1 cellular context compared by ENCODE assay signal in the genomic region with DNA sequence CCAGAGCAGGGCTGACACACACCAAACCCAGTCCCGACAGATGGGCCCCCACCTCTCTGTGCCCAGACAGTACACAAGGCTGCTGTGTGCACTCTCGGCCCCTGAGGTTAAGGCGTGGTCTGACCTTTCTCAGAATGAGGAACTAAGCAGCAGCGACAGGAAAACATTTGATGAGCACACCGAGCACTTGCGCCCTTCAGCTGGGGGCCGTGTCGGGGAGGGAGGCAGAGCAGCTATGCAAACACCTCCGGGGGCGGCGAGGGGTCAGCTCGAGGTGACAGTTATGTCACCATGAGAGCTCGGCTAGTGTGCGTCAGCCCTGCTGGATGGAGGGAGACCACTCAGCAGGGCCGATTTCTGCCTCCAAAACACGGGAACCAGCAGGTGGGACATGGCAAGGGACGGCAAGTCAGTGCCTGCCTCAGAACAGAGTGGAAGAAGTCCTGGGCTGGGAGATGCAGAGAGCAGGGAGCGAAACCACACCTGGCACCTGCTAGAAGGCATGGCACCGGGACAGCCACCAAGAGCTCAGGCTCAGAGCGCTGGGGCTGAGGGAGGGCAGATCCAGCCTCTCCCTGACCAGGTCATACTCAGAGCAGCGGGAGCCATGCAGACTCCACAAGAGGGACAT.
TF ChIP-seq lines count a peak whose summit lies in the region.

No MANE protein-coding gene starts in this region.

TF ChIP-seq in HepG2, 621 proteins besides CTCF, POLR2A, EP300 and RAD21 (continued from another document and continues in another):
- no peak for TF ChIP-seq ZBTB8A (CRISPR knock-in tag; IDR thresholded peaks at IDR 0.05; ENCODE audit: borderline replicate concordance, low read depth)
- TF ChIP-seq MXI1 (IDR thresholded peaks at IDR 0.05; ENCODE audit: borderline replicate concordance, low read depth, low read length): peak; percentile 75; the same call in 2 of the 3 replicates
- TF ChIP-seq, protein P1, sequence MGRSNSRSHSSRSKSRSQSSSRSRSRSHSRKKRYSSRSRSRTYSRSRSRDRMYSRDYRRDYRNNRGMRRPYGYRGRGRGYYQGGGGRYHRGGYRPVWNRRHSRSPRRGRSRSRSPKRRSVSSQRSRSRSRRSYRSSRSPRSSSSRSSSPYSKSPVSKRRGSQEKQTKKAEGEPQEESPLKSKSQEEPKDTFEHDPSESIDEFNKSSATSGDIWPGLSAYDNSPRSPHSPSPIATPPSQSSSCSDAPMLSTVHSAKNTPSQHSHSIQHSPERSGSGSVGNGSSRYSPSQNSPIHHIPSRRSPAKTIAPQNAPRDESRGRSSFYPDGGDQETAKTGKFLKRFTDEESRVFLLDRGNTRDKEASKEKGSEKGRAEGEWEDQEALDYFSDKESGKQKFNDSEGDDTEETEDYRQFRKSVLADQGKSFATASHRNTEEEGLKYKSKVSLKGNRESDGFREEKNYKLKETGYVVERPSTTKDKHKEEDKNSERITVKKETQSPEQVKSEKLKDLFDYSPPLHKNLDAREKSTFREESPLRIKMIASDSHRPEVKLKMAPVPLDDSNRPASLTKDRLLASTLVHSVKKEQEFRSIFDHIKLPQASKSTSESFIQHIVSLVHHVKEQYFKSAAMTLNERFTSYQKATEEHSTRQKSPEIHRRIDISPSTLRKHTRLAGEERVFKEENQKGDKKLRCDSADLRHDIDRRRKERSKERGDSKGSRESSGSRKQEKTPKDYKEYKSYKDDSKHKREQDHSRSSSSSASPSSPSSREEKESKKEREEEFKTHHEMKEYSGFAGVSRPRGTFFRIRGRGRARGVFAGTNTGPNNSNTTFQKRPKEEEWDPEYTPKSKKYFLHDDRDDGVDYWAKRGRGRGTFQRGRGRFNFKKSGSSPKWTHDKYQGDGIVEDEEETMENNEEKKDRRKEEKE (IDR thresholded peaks at IDR 0.05): no peak
- peak; percentile 42; the same call in 1 of the 2 replicates for TF ChIP-seq TSC22D2 (CRISPR knock-in tag; IDR thresholded peaks at IDR 0.05; ENCODE audit: borderline replicate concordance)
- no peak for TF ChIP-seq ZNF720 (CRISPR knock-in tag; IDR thresholded peaks at IDR 0.05)
- TF ChIP-seq ZNF383 (CRISPR knock-in tag; IDR thresholded peaks at IDR 0.05; ENCODE audit: borderline replicate concordance): 0 out of 2 replicates have a peak, but pooled peaks have one; percentile 48
- peak; percentile 65 for TF ChIP-seq ZNF121 (CRISPR knock-in tag; IDR thresholded peaks at IDR 0.05)
- TF ChIP-seq ZNF598 (CRISPR knock-in tag; IDR thresholded peaks at IDR 0.05; ENCODE audit: borderline replicate concordance): peak; percentile 41; the same call in 1 of the 2 replicates
- peak; percentile 55; the same call in 1 of the 2 replicates for TF ChIP-seq ZNF224 (CRISPR knock-in tag; IDR thresholded peaks at IDR 0.05)
- TF ChIP-seq ZNF75D (CRISPR knock-in tag; IDR thresholded peaks at IDR 0.05; ENCODE audit: borderline replicate concordance): no peak
- no peak for TF ChIP-seq RFX5 (IDR thresholded peaks at IDR 0.05; ENCODE audit: low read depth, low read length)
- no peak for TF ChIP-seq RFX3 (CRISPR knock-in tag; IDR thresholded peaks at IDR 0.05)
- no peak for TF ChIP-seq NPAS2 (CRISPR knock-in tag; IDR thresholded peaks at IDR 0.05; ENCODE audit: borderline replicate concordance)
- TF ChIP-seq RXRB (CRISPR knock-in tag; IDR thresholded peaks at IDR 0.05; ENCODE audit: borderline replicate concordance): peak; percentile 100
- TF ChIP-seq HIVEP1 (CRISPR knock-in tag; IDR thresholded peaks at IDR 0.05): peak; percentile 95
- TF ChIP-seq, protein P2, sequence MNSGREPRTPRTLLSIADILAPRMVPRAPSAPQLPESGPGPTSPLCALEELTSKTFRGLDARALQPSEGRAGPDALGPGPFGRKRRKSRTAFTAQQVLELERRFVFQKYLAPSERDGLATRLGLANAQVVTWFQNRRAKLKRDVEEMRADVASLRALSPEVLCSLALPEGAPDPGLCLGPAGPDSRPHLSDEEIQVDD (CRISPR knock-in tag; IDR thresholded peaks at IDR 0.05; ENCODE audit: borderline replicate concordance): 0 out of 2 replicates have a peak, but pooled peaks have one; percentile 26
- peak; percentile 94 for TF ChIP-seq ZBTB20 (CRISPR knock-in tag; IDR thresholded peaks at IDR 0.05; ENCODE audit: borderline replicate concordance, low read depth)
- TF ChIP-seq ZBTB7A (CRISPR knock-in tag; IDR thresholded peaks at IDR 0.05): peak; percentile 96
- 0 out of 2 replicates have a peak, but pooled peaks have one; percentile 14 for TF ChIP-seq ZNF782 (CRISPR knock-in tag; IDR thresholded peaks at IDR 0.05; ENCODE audit: borderline replicate concordance)
- TF ChIP-seq ZNF550 (CRISPR knock-in tag; IDR thresholded peaks at IDR 0.05; ENCODE audit: borderline replicate concordance): 0 out of 2 replicates have a peak, but pooled peaks have one; percentile 60
- peak; percentile 89 for TF ChIP-seq SMAD3 (CRISPR knock-in tag; IDR thresholded peaks at IDR 0.05)
- TF ChIP-seq, protein P3, sequence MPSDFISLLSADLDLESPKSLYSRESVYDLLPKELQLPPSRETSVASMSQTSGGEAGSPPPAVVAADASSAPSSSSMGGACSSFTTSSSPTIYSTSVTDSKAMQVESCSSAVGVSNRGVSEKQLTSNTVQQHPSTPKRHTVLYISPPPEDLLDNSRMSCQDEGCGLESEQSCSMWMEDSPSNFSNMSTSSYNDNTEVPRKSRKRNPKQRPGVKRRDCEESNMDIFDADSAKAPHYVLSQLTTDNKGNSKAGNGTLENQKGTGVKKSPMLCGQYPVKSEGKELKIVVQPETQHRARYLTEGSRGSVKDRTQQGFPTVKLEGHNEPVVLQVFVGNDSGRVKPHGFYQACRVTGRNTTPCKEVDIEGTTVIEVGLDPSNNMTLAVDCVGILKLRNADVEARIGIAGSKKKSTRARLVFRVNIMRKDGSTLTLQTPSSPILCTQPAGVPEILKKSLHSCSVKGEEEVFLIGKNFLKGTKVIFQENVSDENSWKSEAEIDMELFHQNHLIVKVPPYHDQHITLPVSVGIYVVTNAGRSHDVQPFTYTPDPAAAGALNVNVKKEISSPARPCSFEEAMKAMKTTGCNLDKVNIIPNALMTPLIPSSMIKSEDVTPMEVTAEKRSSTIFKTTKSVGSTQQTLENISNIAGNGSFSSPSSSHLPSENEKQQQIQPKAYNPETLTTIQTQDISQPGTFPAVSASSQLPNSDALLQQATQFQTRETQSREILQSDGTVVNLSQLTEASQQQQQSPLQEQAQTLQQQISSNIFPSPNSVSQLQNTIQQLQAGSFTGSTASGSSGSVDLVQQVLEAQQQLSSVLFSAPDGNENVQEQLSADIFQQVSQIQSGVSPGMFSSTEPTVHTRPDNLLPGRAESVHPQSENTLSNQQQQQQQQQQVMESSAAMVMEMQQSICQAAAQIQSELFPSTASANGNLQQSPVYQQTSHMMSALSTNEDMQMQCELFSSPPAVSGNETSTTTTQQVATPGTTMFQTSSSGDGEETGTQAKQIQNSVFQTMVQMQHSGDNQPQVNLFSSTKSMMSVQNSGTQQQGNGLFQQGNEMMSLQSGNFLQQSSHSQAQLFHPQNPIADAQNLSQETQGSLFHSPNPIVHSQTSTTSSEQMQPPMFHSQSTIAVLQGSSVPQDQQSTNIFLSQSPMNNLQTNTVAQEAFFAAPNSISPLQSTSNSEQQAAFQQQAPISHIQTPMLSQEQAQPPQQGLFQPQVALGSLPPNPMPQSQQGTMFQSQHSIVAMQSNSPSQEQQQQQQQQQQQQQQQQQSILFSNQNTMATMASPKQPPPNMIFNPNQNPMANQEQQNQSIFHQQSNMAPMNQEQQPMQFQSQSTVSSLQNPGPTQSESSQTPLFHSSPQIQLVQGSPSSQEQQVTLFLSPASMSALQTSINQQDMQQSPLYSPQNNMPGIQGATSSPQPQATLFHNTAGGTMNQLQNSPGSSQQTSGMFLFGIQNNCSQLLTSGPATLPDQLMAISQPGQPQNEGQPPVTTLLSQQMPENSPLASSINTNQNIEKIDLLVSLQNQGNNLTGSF (CRISPR knock-in tag; IDR thresholded peaks at IDR 0.05): peak; percentile 36; the same call in 1 of the 2 replicates
- TF ChIP-seq, protein P4, sequence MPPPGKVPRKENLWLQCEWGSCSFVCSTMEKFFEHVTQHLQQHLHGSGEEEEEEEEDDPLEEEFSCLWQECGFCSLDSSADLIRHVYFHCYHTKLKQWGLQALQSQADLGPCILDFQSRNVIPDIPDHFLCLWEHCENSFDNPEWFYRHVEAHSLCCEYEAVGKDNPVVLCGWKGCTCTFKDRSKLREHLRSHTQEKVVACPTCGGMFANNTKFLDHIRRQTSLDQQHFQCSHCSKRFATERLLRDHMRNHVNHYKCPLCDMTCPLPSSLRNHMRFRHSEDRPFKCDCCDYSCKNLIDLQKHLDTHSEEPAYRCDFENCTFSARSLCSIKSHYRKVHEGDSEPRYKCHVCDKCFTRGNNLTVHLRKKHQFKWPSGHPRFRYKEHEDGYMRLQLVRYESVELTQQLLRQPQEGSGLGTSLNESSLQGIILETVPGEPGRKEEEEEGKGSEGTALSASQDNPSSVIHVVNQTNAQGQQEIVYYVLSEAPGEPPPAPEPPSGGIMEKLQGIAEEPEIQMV (CRISPR knock-in tag; IDR thresholded peaks at IDR 0.05; ENCODE audit: low read depth): peak; percentile 65; the same call in 1 of the 2 replicates
- no peak for TF ChIP-seq ZNF101 (CRISPR knock-in tag; IDR thresholded peaks at IDR 0.05; ENCODE audit: borderline replicate concordance, low read depth)
- no peak for TF ChIP-seq HCFC1 (IDR thresholded peaks at IDR 0.05; ENCODE audit: low read depth, low read length)
- no peak for TF ChIP-seq GLI4 (CRISPR knock-in tag; IDR thresholded peaks at IDR 0.05; ENCODE audit: borderline replicate concordance)
- TF ChIP-seq GATAD1 (CRISPR knock-in tag; IDR thresholded peaks at IDR 0.05): peak; percentile 79
- peak; percentile 92; the same call in 1 of the 2 replicates for TF ChIP-seq ZNF292 (CRISPR knock-in tag; IDR thresholded peaks at IDR 0.05; ENCODE audit: borderline replicate concordance, low read depth)
- TF ChIP-seq, protein P5, sequence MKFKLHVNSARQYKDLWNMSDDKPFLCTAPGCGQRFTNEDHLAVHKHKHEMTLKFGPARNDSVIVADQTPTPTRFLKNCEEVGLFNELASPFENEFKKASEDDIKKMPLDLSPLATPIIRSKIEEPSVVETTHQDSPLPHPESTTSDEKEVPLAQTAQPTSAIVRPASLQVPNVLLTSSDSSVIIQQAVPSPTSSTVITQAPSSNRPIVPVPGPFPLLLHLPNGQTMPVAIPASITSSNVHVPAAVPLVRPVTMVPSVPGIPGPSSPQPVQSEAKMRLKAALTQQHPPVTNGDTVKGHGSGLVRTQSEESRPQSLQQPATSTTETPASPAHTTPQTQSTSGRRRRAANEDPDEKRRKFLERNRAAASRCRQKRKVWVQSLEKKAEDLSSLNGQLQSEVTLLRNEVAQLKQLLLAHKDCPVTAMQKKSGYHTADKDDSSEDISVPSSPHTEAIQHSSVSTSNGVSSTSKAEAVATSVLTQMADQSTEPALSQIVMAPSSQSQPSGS (CRISPR knock-in tag; IDR thresholded peaks at IDR 0.05): peak; percentile 92
- TF ChIP-seq ZBTB7B (CRISPR knock-in tag; IDR thresholded peaks at IDR 0.05): peak; percentile 97
- TF ChIP-seq THYN1 (CRISPR knock-in tag; IDR thresholded peaks at IDR 0.05; ENCODE audit: borderline replicate concordance, low read depth): no peak
- TF ChIP-seq ZNF724P (CRISPR knock-in tag; IDR thresholded peaks at IDR 0.05; ENCODE audit: borderline replicate concordance): peak; percentile 93
- TF ChIP-seq SRSF4 (IDR thresholded peaks at IDR 0.05; ENCODE audit: low read depth, low read length, poor library complexity, severe bottlenecking): no peak
- TF ChIP-seq ZFYVE20 (CRISPR knock-in tag; IDR thresholded peaks at IDR 0.05; ENCODE audit: borderline replicate concordance, low read depth): no peak
- TF ChIP-seq, protein P6, sequence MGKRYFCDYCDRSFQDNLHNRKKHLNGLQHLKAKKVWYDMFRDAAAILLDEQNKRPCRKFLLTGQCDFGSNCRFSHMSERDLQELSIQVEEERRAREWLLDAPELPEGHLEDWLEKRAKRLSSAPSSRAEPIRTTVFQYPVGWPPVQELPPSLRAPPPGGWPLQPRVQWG (CRISPR knock-in tag; IDR thresholded peaks at IDR 0.05; ENCODE audit: borderline replicate concordance, low read depth): no peak
- TF ChIP-seq, protein P7, sequence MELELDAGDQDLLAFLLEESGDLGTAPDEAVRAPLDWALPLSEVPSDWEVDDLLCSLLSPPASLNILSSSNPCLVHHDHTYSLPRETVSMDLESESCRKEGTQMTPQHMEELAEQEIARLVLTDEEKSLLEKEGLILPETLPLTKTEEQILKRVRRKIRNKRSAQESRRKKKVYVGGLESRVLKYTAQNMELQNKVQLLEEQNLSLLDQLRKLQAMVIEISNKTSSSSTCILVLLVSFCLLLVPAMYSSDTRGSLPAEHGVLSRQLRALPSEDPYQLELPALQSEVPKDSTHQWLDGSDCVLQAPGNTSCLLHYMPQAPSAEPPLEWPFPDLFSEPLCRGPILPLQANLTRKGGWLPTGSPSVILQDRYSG (CRISPR knock-in tag; IDR thresholded peaks at IDR 0.05): no peak
- peak; percentile 90 for TF ChIP-seq JUND (CRISPR knock-in tag; IDR thresholded peaks at IDR 0.05)
- TF ChIP-seq, protein P8, sequence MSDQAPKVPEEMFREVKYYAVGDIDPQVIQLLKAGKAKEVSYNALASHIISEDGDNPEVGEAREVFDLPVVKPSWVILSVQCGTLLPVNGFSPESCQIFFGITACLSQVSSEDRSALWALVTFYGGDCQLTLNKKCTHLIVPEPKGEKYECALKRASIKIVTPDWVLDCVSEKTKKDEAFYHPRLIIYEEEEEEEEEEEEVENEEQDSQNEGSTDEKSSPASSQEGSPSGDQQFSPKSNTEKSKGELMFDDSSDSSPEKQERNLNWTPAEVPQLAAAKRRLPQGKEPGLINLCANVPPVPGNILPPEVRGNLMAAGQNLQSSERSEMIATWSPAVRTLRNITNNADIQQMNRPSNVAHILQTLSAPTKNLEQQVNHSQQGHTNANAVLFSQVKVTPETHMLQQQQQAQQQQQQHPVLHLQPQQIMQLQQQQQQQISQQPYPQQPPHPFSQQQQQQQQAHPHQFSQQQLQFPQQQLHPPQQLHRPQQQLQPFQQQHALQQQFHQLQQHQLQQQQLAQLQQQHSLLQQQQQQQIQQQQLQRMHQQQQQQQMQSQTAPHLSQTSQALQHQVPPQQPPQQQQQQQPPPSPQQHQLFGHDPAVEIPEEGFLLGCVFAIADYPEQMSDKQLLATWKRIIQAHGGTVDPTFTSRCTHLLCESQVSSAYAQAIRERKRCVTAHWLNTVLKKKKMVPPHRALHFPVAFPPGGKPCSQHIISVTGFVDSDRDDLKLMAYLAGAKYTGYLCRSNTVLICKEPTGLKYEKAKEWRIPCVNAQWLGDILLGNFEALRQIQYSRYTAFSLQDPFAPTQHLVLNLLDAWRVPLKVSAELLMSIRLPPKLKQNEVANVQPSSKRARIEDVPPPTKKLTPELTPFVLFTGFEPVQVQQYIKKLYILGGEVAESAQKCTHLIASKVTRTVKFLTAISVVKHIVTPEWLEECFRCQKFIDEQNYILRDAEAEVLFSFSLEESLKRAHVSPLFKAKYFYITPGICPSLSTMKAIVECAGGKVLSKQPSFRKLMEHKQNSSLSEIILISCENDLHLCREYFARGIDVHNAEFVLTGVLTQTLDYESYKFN (CRISPR knock-in tag; conservative IDR thresholded peaks at IDR 0.05): peak; percentile 95
- TF ChIP-seq, protein P9, sequence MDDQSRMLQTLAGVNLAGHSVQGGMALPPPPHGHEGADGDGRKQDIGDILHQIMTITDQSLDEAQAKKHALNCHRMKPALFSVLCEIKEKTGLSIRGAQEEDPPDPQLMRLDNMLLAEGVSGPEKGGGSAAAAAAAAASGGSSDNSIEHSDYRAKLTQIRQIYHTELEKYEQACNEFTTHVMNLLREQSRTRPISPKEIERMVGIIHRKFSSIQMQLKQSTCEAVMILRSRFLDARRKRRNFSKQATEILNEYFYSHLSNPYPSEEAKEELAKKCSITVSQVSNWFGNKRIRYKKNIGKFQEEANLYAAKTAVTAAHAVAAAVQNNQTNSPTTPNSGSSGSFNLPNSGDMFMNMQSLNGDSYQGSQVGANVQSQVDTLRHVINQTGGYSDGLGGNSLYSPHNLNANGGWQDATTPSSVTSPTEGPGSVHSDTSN (CRISPR knock-in tag; IDR thresholded peaks at IDR 0.05; ENCODE audit: borderline replicate concordance): no peak
- TF ChIP-seq ZNF775 (CRISPR knock-in tag; IDR thresholded peaks at IDR 0.05; ENCODE audit: borderline replicate concordance): no peak
- TF ChIP-seq ZNF850 (CRISPR knock-in tag; conservative IDR thresholded peaks at IDR 0.05): no peak
- peak; percentile 99 for TF ChIP-seq SKI (IDR thresholded peaks at IDR 0.05; ENCODE audit: partially characterized antibody)
